In genomic region chr17:42183741-42184711, GRCh38 we compare ENCODE assay signal across 8 cellular contexts. TPM values are rescaled to one million over a fixed set of nuclear protein-coding genes. Genes with fewer than 3 reads are reported as not detected.
A peak's percentile ranks its signal among the peaks of the same experiment; 100 is the strongest.
DNase-seq lines count a peak whose midpoint lies in the region; ATAC-seq lines count a peak whose summit lies in the region.

No MANE protein-coding gene starts in this region.

- no peaks in the 10 kb centered on the region for H3K36me3 ChIP-seq in endocrine pancreas (ENCODE audit: control insufficient read depth, insufficient read depth, low read length)
- H3K36me3 ChIP-seq in mesodermal cell (ENCODE audit: control insufficient read depth, insufficient read depth, low read length): no peaks in the 10 kb centered on the region

- POLR2A ChIA-PET in activated CD8-positive, alpha-beta T cell treated with anti-CD3 and anti-CD28 coated beads, Interleukin-2, amount 10 ng/mL, durations not matched to agents 7 days and 5 days (lab: Charles Lee): interaction anchor here (0.6 to 1.4 kb wide), 5 partner anchors 10 to 233 kb away, joined by 3 to 5 read pairs (median 3); no protein-coding TSS in a partner anchor

- ATAC-seq in GM18498 (IDR thresholded peaks at IDR 0.05; ENCODE audit: unreplicated experiment) (peak; percentile 66), HG03066 (IDR thresholded peaks at IDR 0.05; ENCODE audit: low read depth, unreplicated experiment) (peak; percentile 49)
- ATAC-seq in activated CD8-positive, alpha-beta T cell treated with anti-CD3 and anti-CD28 coated beads, Interleukin-2, amount 10 ng/mL, durations not matched to agents 7 days and 5 days: peak; percentile 71

- H3K4me1 Mint-ChIP-seq in activated CD8-positive, alpha-beta T cell treated with anti-CD3 and anti-CD28 coated beads, Interleukin-2, amount 10 ng/mL, durations not matched to agents 7 days and 5 days (ENCODE audit: low read depth): peaks cover 55% of the 10 kb centered on the region

- H3K9ac ChIP-seq in endocrine pancreas (ENCODE audit: control insufficient read depth, insufficient read depth, low read length): peak overlapping the region; percentile 66

- H3K27ac Mint-ChIP-seq in activated CD8-positive, alpha-beta T cell treated with anti-CD3 and anti-CD28 coated beads, Interleukin-2, amount 10 ng/mL, durations not matched to agents 7 days and 5 days: peak overlapping the region; percentile 80

- no peak overlapping the region for H3K27ac ChIP-seq in mesodermal cell (ENCODE audit: low read depth, low read length, severe bottlenecking)

- no peaks in the 10 kb centered on the region for H3K9me3 Mint-ChIP-seq in activated CD8-positive, alpha-beta T cell treated with anti-CD3 and anti-CD28 coated beads, Interleukin-2, amount 10 ng/mL, durations not matched to agents 7 days and 5 days (ENCODE audit: insufficient read depth)

- no peaks in the 10 kb centered on the region for H3K9me3 ChIP-seq in endocrine pancreas (ENCODE audit: control insufficient read depth, low read length)
- H3K9me3 ChIP-seq in mesodermal cell (ENCODE audit: control insufficient read depth, low read length): no peaks in the 10 kb centered on the region

- 16 to 19% methylated on average over 81 to 83 of the region's 83 CpGs for WGBS in mesodermal cell (ENCODE audit: insufficient coverage in 2 of 2), 2 experiments

- no peaks in the 10 kb centered on the region for H3K27me3 ChIP-seq in endocrine pancreas (ENCODE audit: control insufficient read depth, insufficient read depth, low read length)

- H3K36me3 Mint-ChIP-seq in activated CD8-positive, alpha-beta T cell treated with anti-CD3 and anti-CD28 coated beads, Interleukin-2, amount 10 ng/mL, durations not matched to agents 7 days and 5 days (ENCODE audit: low read depth): no peaks in the 10 kb centered on the region

- DNase-seq in NCI-H524 treated with DMSO at 0.1 percent for 48 hours (lab: John Stamatoyannopoulos, UW) (peak; percentile 8), NCI-H2196 (lab: John Stamatoyannopoulos, UW; ENCODE audit: unreplicated experiment) (no peak)
- DNase-seq in activated CD8-positive, alpha-beta T cell treated with anti-CD3 and anti-CD28 coated beads, Interleukin-2, amount 10 ng/mL, durations not matched to agents 7 days and 5 days: peak; percentile 80
- DNase-seq in stimulated activated CD8-positive, alpha-beta memory T cell treated with anti-CD3 and anti-CD28 coated beads, Interleukin-15, amount 100 ng/mL, for 1 hour (ENCODE audit: low read depth): peak; percentile 38

- peak overlapping the region; percentile 82 for H3K4me3 Mint-ChIP-seq in activated CD8-positive, alpha-beta T cell treated with anti-CD3 and anti-CD28 coated beads, Interleukin-2, amount 10 ng/mL, durations not matched to agents 7 days and 5 days

- H3K4me1 ChIP-seq in endocrine pancreas (ENCODE audit: control insufficient read depth, insufficient read depth, low read length) (no peaks in the 10 kb centered on the region), mesodermal cell (ENCODE audit: control insufficient read depth, insufficient read depth, low read length, poor library complexity, severe bottlenecking) (peaks cover 9% of the 10 kb centered on the region)

- CTCF ChIA-PET in activated CD8-positive, alpha-beta T cell treated with anti-CD3 and anti-CD28 coated beads, Interleukin-2, amount 10 ng/mL, durations not matched to agents 7 days and 5 days (lab: Charles Lee): interaction anchor here (0.6 to 7.2 kb wide), 10 partner anchors 10 to 223 kb away, joined by 3 to 72 read pairs (median 4); partner anchors contain the start of genes GHDC and NKIRAS2

- peaks cover 27% of the 10 kb centered on the region for H3K27me3 Mint-ChIP-seq in activated CD8-positive, alpha-beta T cell treated with anti-CD3 and anti-CD28 coated beads, Interleukin-2, amount 10 ng/mL, durations not matched to agents 7 days and 5 days (ENCODE audit: low read depth)

- H3K4me3 ChIP-seq in endocrine pancreas (ENCODE audit: control insufficient read depth, insufficient read depth, low read length) (peak overlapping the region; percentile 14), mesodermal cell (ENCODE audit: extremely low read depth, insufficient read depth, low read length, poor library complexity, severe bottlenecking) (peak overlapping the region; percentile 45)

RNA-seq across cellular contexts. Expression of gene HCRT, which starts 1.2 kb away (rescaled TPM):
- total RNA-seq in activated CD8-positive, alpha-beta T cell treated with anti-CD3 and anti-CD28 coated beads, Interleukin-2, amount 10 ng/mL, durations not matched to agents 7 days and 5 days: not detected
- not detected for polyA plus RNA-seq in mesodermal cell (2013, experiment 1 of 2)
- not detected for polyA plus RNA-seq in mesodermal cell (2013, experiment 2 of 2)

RNA-seq across cellular contexts. Expression of gene KCNH4, which starts 3.1 kb away (rescaled TPM):
- total RNA-seq in activated CD8-positive, alpha-beta T cell treated with anti-CD3 and anti-CD28 coated beads, Interleukin-2, amount 10 ng/mL, durations not matched to agents 7 days and 5 days: under 1 TPM; 0.05 to 0.13 TPM
- 0.07 TPM for polyA plus RNA-seq in mesodermal cell (2013, experiment 1 of 2)
- polyA plus RNA-seq in mesodermal cell (2013, experiment 2 of 2): not detected

RNA-seq across cellular contexts. Expression of gene GHDC, which starts 10.3 kb away (rescaled TPM):
- 10 to 100 TPM; 16.6 to 17.2 TPM for total RNA-seq in activated CD8-positive, alpha-beta T cell treated with anti-CD3 and anti-CD28 coated beads, Interleukin-2, amount 10 ng/mL, durations not matched to agents 7 days and 5 days
- polyA plus RNA-seq in mesodermal cell (2013, experiment 1 of 2): 7.5 TPM
- polyA plus RNA-seq in mesodermal cell (2013, experiment 2 of 2): 7.3 TPM

RNA-seq across cellular contexts. Expression of gene RAB5C, which starts 29.2 kb away (rescaled TPM):
- total RNA-seq in activated CD8-positive, alpha-beta T cell treated with anti-CD3 and anti-CD28 coated beads, Interleukin-2, amount 10 ng/mL, durations not matched to agents 7 days and 5 days: 100 to 1,000 TPM; 102 to 107 TPM
- polyA plus RNA-seq in mesodermal cell (2013, experiment 1 of 2): 137 TPM
- polyA plus RNA-seq in mesodermal cell (2013, experiment 2 of 2): 122 TPM
